In genomic region chr1:9196129-9197040, GRCh38 we compare ENCODE assay signal across 8 cellular contexts. TPM values are rescaled to one million over a fixed set of nuclear protein-coding genes. Genes with fewer than 3 reads are reported as not detected.
DNase-seq lines count a peak whose midpoint lies in the region; ATAC-seq and TF ChIP-seq lines count a peak whose summit lies in the region.

No MANE protein-coding gene starts in this region.

- peak; percentile 52 for ATAC-seq in HG03571 (IDR thresholded peaks at IDR 0.05; ENCODE audit: unreplicated experiment)
- no peak for ATAC-seq in GM21737 (IDR thresholded peaks at IDR 0.05; ENCODE audit: unreplicated experiment)

- no peak for TF ChIP-seq POLR2A in transverse colon (IDR thresholded peaks at IDR 0.05)

- peak; percentile 52 for DNase-seq in GM04504 (ENCODE audit: low read depth)
- peak; percentile 84 for DNase-seq in RPMI8226
- DNase-seq in activated effector memory CD4-positive, alpha-beta T cell treated with Interleukin-2 at 50 U/mL for 16 hours, result peak; percentile 29
- peak; percentile 65 for DNase-seq in germinal center (ENCODE audit: low spot score)
- DNase-seq in pons (ENCODE audit: low spot score), result peak; percentile 80
- DNase-seq in transverse colon, result peak; percentile 74

- no peaks in the 10 kb centered on the region for H3K36me3 ChIP-seq in transverse colon

- H3K27me3 ChIP-seq in transverse colon, result peaks cover 52% of the 10 kb centered on the region

- intact Hi-C loops in transverse colon (cut with DNase I; ENCODE audit: low total_unique reads), result loop anchor here (5.0 kb wide), 1 partner anchor 84 kb away; no protein-coding TSS in a partner anchor

- no peak for TF ChIP-seq EP300 in transverse colon (IDR thresholded peaks at IDR 0.05; ENCODE audit: low read depth)

- no peak overlapping the region for H3K4me3 ChIP-seq in transverse colon

- no peaks in the 10 kb centered on the region for H3K9me3 ChIP-seq in transverse colon

- 13 to 26% methylated on average over 9 to 31 of the region's 31 CpGs for WGBS in transverse colon (ENCODE audit: low coverage in 1 of 2), 2 donors

- in situ Hi-C loops in transverse colon (cut with MboI; ENCODE audit: low pct_ligation_motif_present in 1 of 4, low pct_unique_long_range_greater_than_20kb in 1 of 4, low sequenced_read_pairs in 3 of 4), result loop anchor here in 2 of 4 donors (5.0 to 10.0 kb wide), 2 partner anchors 52 to 84 kb away; no protein-coding TSS in a partner anchor

- peaks cover 0 to 21% (median 11%) of the 10 kb centered on the region in 4 donors for H3K4me1 ChIP-seq in transverse colon

- peak overlapping the region in 1 of 4 donors; percentile 33 for H3K27ac ChIP-seq in transverse colon

- TF ChIP-seq CTCF in transverse colon (IDR thresholded peaks at IDR 0.05), result peak; percentile 76 to 82 (median 80)

RNA-seq across cellular contexts. Expression of gene H6PD, which starts 38.2 kb away (rescaled TPM):
- 10 to 100 TPM; 24.1 to 49.4 (median 26.7) TPM for total RNA-seq in transverse colon

Comparison
In these comparisons a context has a peak if more than half of its experiments do, and no peak if none do; other contexts are left out.
1. DNase-seq: peak in every context shown above with its lines; median percentile 84 in RPMI8226; 80 in pons; 74 in transverse colon; 65 in germinal center; 52 in GM04504; 29 in activated effector memory CD4-positive, alpha-beta T cell treated with Interleukin-2 at 50 U/mL for 16 hours.